ENCODE assay signal across 32 cellular contexts in genomic region chr12:79371226-79371625, GRCh38.
"Had no signal": no experiment of that assay in that cellular context is flagged by ENCODE, and none has a peak within 500 bp of the region (broad histone marks: within the 10 kb centered on the region; RNA-seq: fewer than 3 reads in every experiment).

No MANE protein-coding gene starts in this region.

- H3K36me3 Mint-ChIP-seq: activated naive CD8-positive, alpha-beta T cell treated with anti-CD3 and anti-CD28 coated beads for 36 hours; naive thymus-derived CD4-positive, alpha-beta T cell; stimulated activated memory B cell treated with anti-CD40 and anti-IgM and Interleukin-4, amounts not matched to agents 10 μg/mL and 1 μg/mL and 100 μg/mL, for 72 hours had no signal

- H3K4me2 ChIP-seq: smooth muscle cell had no signal

- H3K4me3 Mint-ChIP-seq: activated naive CD4-positive, alpha-beta T cell treated with anti-CD3 and anti-CD28 coated beads for 36 hours; activated naive CD8-positive, alpha-beta T cell treated with anti-CD3 and anti-CD28 coated beads for 36 hours; activated T-helper 1 cell treated with anti-CD3 and anti-CD28 coated beads, Interleukin-12 subunit alpha, Interleukin-12 subunit beta, Interleukin-2, Interleukin-4 antibody, amounts not matched to agents 30 ng/mL and 10 ng/mL and 1 ng/mL, durations not matched to agents 14 hours and 24 hours and 36 hours; effector memory CD8-positive, alpha-beta T cell; naive thymus-derived CD4-positive, alpha-beta T cell; stimulated activated memory B cell treated with anti-CD40 and anti-IgM and Interleukin-4, amounts not matched to agents 10 μg/mL and 1 μg/mL and 100 μg/mL, for 72 hours; stimulated activated naive CD8-positive, alpha-beta T cell treated with anti-CD3 and anti-CD28 coated beads, Interleukin-15, amount 100 ng/mL, for 72 hours had no signal

- H3K27ac Mint-ChIP-seq: activated naive CD4-positive, alpha-beta T cell treated with anti-CD3 and anti-CD28 coated beads for 36 hours; activated naive CD8-positive, alpha-beta T cell treated with anti-CD3 and anti-CD28 coated beads for 36 hours; activated T-helper 1 cell treated with anti-CD3 and anti-CD28 coated beads, Interleukin-12 subunit alpha, Interleukin-12 subunit beta, Interleukin-2, Interleukin-4 antibody, amounts not matched to agents 30 ng/mL and 10 ng/mL and 1 ng/mL, durations not matched to agents 14 hours and 24 hours and 36 hours; effector memory CD8-positive, alpha-beta T cell; naive thymus-derived CD4-positive, alpha-beta T cell; stimulated activated memory B cell treated with anti-CD40 and anti-IgM and Interleukin-4, amounts not matched to agents 10 μg/mL and 1 μg/mL and 100 μg/mL, for 72 hours; stimulated activated naive CD8-positive, alpha-beta T cell treated with anti-CD3 and anti-CD28 coated beads, Interleukin-15, amount 100 ng/mL, for 72 hours had no signal

- H3K4me3 ChIP-seq: adrenal gland, ascending aorta, pancreas, prostate gland, smooth muscle cell, upper lobe of left lung, vagina had no signal

- H3K36me3 ChIP-seq: adrenal gland, ascending aorta, brain microvascular endothelial cell, pancreas, prostate gland, upper lobe of left lung, vagina had no signal

- DNase-seq: activated CD4-positive, alpha-beta T cell treated with anti-CD3 and anti-CD28 coated beads for 4 hours; activated CD4-positive, alpha-beta T cell treated with anti-CD3 and anti-CD28 coated beads, Interleukin-2, amount 50 U/mL, for 4 hours; activated effector memory CD4-positive, alpha-beta T cell treated with anti-CD3 and anti-CD28 coated beads, Interleukin-2, amount 50 U/mL, for 16 hours; activated naive CD4-positive, alpha-beta T cell treated with anti-CD3 and anti-CD28 coated beads for 36 hours; activated naive CD8-positive, alpha-beta T cell treated with anti-CD3 and anti-CD28 coated beads for 36 hours; activated T-cell treated with anti-CD3 and anti-CD28 coated beads, Interleukin-2, amount 50 U/mL, for 1 hour; adrenal gland; brain microvascular endothelial cell; cortex of kidney; effector memory CD8-positive, alpha-beta T cell; head of caudate nucleus; hippocampal formation; left cardiac atrium; left ventricle myocardium superior; midbrain; naive thymus-derived CD4-positive, alpha-beta T cell; pancreas; retina; stimulated activated CD4-positive, alpha-beta T cell treated with anti-CD3 and anti-CD28 coated beads, Interleukin-1b, Interleukin-23, amount 100 ng/mL, for 48 hours; stimulated activated CD4-positive, alpha-beta T cell treated with anti-CD3 and anti-CD28 coated beads, Interleukin-4, amount 100 ng/mL, for 4 hours; stimulated activated CD8-positive, alpha-beta memory T cell treated with anti-CD3 and anti-CD28 coated beads, Interleukin-4, amount 100 ng/mL, for 48 hours; stimulated activated naive CD8-positive, alpha-beta T cell treated with anti-CD3 and anti-CD28 coated beads, Interleukin-15, amount 100 ng/mL, for 72 hours; upper lobe of left lung had no signal

- H3K27me3 Mint-ChIP-seq: activated naive CD8-positive, alpha-beta T cell treated with anti-CD3 and anti-CD28 coated beads for 36 hours; effector memory CD8-positive, alpha-beta T cell; naive thymus-derived CD4-positive, alpha-beta T cell; stimulated activated memory B cell treated with anti-CD40 and anti-IgM and Interleukin-4, amounts not matched to agents 10 μg/mL and 1 μg/mL and 100 μg/mL, for 72 hours; stimulated activated naive CD8-positive, alpha-beta T cell treated with anti-CD3 and anti-CD28 coated beads, Interleukin-15, amount 100 ng/mL, for 72 hours had no signal

- H3K4me1 Mint-ChIP-seq: activated naive CD8-positive, alpha-beta T cell treated with anti-CD3 and anti-CD28 coated beads for 36 hours; naive thymus-derived CD4-positive, alpha-beta T cell; stimulated activated memory B cell treated with anti-CD40 and anti-IgM and Interleukin-4, amounts not matched to agents 10 μg/mL and 1 μg/mL and 100 μg/mL, for 72 hours; stimulated activated naive CD8-positive, alpha-beta T cell treated with anti-CD3 and anti-CD28 coated beads, Interleukin-15, amount 100 ng/mL, for 72 hours had no signal

- H3K9me3 ChIP-seq: adrenal gland, ascending aorta, pancreas, prostate gland, upper lobe of left lung, vagina had no signal

- H3K27ac ChIP-seq: adrenal gland, ascending aorta, brain microvascular endothelial cell, pancreas, prostate gland, upper lobe of left lung, vagina, VCaP had no signal

- H3K9me3 Mint-ChIP-seq: activated naive CD4-positive, alpha-beta T cell treated with anti-CD3 and anti-CD28 coated beads for 36 hours; activated naive CD8-positive, alpha-beta T cell treated with anti-CD3 and anti-CD28 coated beads for 36 hours; activated T-helper 1 cell treated with anti-CD3 and anti-CD28 coated beads, Interleukin-12 subunit alpha, Interleukin-12 subunit beta, Interleukin-2, Interleukin-4 antibody, amounts not matched to agents 30 ng/mL and 10 ng/mL and 1 ng/mL, durations not matched to agents 14 hours and 24 hours and 36 hours; stimulated activated memory B cell treated with anti-CD40 and anti-IgM and Interleukin-4, amounts not matched to agents 10 μg/mL and 1 μg/mL and 100 μg/mL, for 72 hours; stimulated activated naive CD8-positive, alpha-beta T cell treated with anti-CD3 and anti-CD28 coated beads, Interleukin-15, amount 100 ng/mL, for 72 hours had no signal

- FAIRE-seq: endothelial cell of umbilical vein, keratinocyte, pancreas had no signal

- H3K4me1 ChIP-seq: adrenal gland, ascending aorta, pancreas, prostate gland, upper lobe of left lung, vagina had no signal

- H3K27me3 ChIP-seq: adrenal gland, ascending aorta, brain microvascular endothelial cell, pancreas, upper lobe of left lung, vagina had no signal
